ENCODE assay signal across 8 cellular contexts in genomic region chr7:1459512-1459892, GRCh38. TPM values are rescaled to one million over a fixed set of nuclear protein-coding genes. Genes with fewer than 3 reads are reported as not detected.
DNase-seq lines count a peak whose midpoint lies in the region; ATAC-seq and TF ChIP-seq lines count a peak whose summit lies in the region.

No MANE protein-coding gene starts in this region.

- peak; percentile 97 for ATAC-seq in GM19324 (IDR thresholded peaks at IDR 0.05; ENCODE audit: low FRiP score, unreplicated experiment)
- ATAC-seq in HG03439 (IDR thresholded peaks at IDR 0.05; ENCODE audit: unreplicated experiment), result peak; percentile 87

- H3K27me3 ChIP-seq in colonic mucosa, result no peaks in the 10 kb centered on the region

- H3K36me3 ChIP-seq in colonic mucosa, result no peaks in the 10 kb centered on the region

- peak; percentile 84 to 91 for DNase-seq in AML-193 (lab: John Stamatoyannopoulos, UW)
- DNase-seq in NCI-H460 (ENCODE audit: extremely low read depth, low read depth), result peak; percentile 99
- peak; percentile 99 for DNase-seq in activated CD4-positive, alpha-beta T cell treated with anti-CD3 and anti-CD28 coated beads, Interleukin-2, amount 10 ng/mL, durations not matched to agents 24 days and 14 days
- peak; percentile 100 for DNase-seq in colonic mucosa
- DNase-seq in left kidney (ENCODE audit: low read depth, low spot score), result peak; percentile 99
- peak; percentile 99 for DNase-seq in stimulated activated CD4-positive, alpha-beta T cell treated with anti-CD3 and anti-CD28 coated beads, Interleukin-1b, Interleukin-23, amount 100 ng/mL, for 48 hours

- no peak overlapping the region for H3K9ac ChIP-seq in colonic mucosa (ENCODE audit: low read depth in 2 of 2, low read length in 2 of 2)

- H3K27ac Mint-ChIP-seq in activated CD4-positive, alpha-beta T cell treated with anti-CD3 and anti-CD28 coated beads, Interleukin-2, amount 10 ng/mL, durations not matched to agents 24 days and 14 days, result no peak overlapping the region

- H3K27ac ChIP-seq in colonic mucosa, result peak overlapping the region; percentile 96

- H3K4me3 ChIP-seq in colonic mucosa, result peak overlapping the region; percentile 60

- H3K4me1 ChIP-seq in colonic mucosa, result peaks cover 32% of the 10 kb centered on the region

- no peaks in the 10 kb centered on the region for H3K9me3 Mint-ChIP-seq in activated CD4-positive, alpha-beta T cell treated with anti-CD3 and anti-CD28 coated beads, Interleukin-2, amount 10 ng/mL, durations not matched to agents 24 days and 14 days

- peaks cover 2% of the 10 kb centered on the region for H3K4me1 Mint-ChIP-seq in activated CD4-positive, alpha-beta T cell treated with anti-CD3 and anti-CD28 coated beads, Interleukin-2, amount 10 ng/mL, durations not matched to agents 24 days and 14 days

- no peaks in the 10 kb centered on the region for H3K9me3 ChIP-seq in colonic mucosa

- H3K36me3 Mint-ChIP-seq in activated CD4-positive, alpha-beta T cell treated with anti-CD3 and anti-CD28 coated beads, Interleukin-2, amount 10 ng/mL, durations not matched to agents 24 days and 14 days (ENCODE audit: low read depth), result no peaks in the 10 kb centered on the region

- peaks cover 2% of the 10 kb centered on the region for H3K27me3 Mint-ChIP-seq in activated CD4-positive, alpha-beta T cell treated with anti-CD3 and anti-CD28 coated beads, Interleukin-2, amount 10 ng/mL, durations not matched to agents 24 days and 14 days

- no peak for TF ChIP-seq CTCF in colonic mucosa (IDR thresholded peaks at IDR 0.05)

- peak overlapping the region; percentile 78 for H3K4me3 Mint-ChIP-seq in activated CD4-positive, alpha-beta T cell treated with anti-CD3 and anti-CD28 coated beads, Interleukin-2, amount 10 ng/mL, durations not matched to agents 24 days and 14 days

- intact Hi-C loops in activated CD4-positive, alpha-beta T cell treated with anti-CD3 and anti-CD28 coated beads, Interleukin-2, amount 10 ng/mL, durations not matched to agents 24 days and 14 days (cut with micrococcal nuclease), result loop anchor here (1.0 to 2.0 kb wide), 3 partner anchors 46 to 111 kb away; partner anchors contain the start of gene PSMG3
- intact Hi-C loops in colonic mucosa (cut with DNase I), result no loop called here

RNA-seq across cellular contexts. Expression of gene MICALL2, which starts 0.2 kb away (rescaled TPM):
- total RNA-seq in NCI-H460 (2014; rRNA removed; shearing (Covaris generic)), result 3.7 and 9.6 TPM in 2 replicates
- polyA plus RNA-seq in NCI-H460 (2014; cell fraction: nucleus; rRNA removed), result 64.2 and 74.5 TPM in 2 replicates
- 1.8 TPM in 2 replicates for total RNA-seq in activated CD4-positive, alpha-beta T cell treated with anti-CD3 and anti-CD28 coated beads, Interleukin-2, amount 10 ng/mL, durations not matched to agents 24 days and 14 days
- 100 to 1,000 TPM in 1 of 2 donors, 10 to 100 TPM in 1; 62.8 to 117 TPM for total RNA-seq in colonic mucosa

RNA-seq across cellular contexts. Expression of gene INTS1, which starts 44.7 kb away (rescaled TPM):
- total RNA-seq in NCI-H460 (2014; rRNA removed; shearing (Covaris generic)), result 43.1 and 48.7 TPM in 2 replicates
- polyA plus RNA-seq in NCI-H460 (2014; cell fraction: nucleus; rRNA removed), result 130 and 165 TPM in 2 replicates
- total RNA-seq in activated CD4-positive, alpha-beta T cell treated with anti-CD3 and anti-CD28 coated beads, Interleukin-2, amount 10 ng/mL, durations not matched to agents 24 days and 14 days, result 89.5 and 94.3 TPM in 2 replicates
- 100 to 1,000 TPM in 1 of 2 donors, 10 to 100 TPM in 1; 61.0 to 141 TPM for total RNA-seq in colonic mucosa

Comparison
In these comparisons a context has a peak if more than half of its experiments do, and no peak if none do; other contexts are left out.
1. Peak in every context shown above with its lines: DNase-seq, ATAC-seq, H3K4me3 ChIP-seq and H3K27ac ChIP-seq.